Comparison of ENCODE assay signal across 24 cellular contexts in the genomic region with DNA sequence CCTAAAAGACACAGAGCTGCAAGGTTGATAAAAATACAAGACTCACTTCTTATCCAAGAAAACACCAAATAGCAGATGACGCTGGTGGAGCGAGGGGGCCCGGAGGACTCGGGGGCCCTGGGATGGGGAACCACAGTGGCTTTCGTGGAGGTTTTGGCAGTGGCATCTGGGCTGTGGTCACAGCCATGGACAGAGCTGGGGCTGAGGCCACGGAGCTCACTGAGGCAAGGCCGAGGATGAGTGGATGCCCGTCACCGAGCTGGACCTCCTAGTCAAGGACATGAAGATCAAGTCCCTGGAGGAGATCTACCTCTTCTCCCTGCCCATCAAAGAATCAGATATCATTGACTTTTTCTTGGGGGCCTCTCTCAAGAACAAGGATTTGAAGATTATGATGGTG.
"Had no signal": no experiment of that assay in that cellular context is flagged by ENCODE, and none has a peak within 500 bp of the region (broad histone marks: within the 10 kb centered on the region; RNA-seq: fewer than 3 reads in every experiment).

No MANE protein-coding gene starts in this region.

- H3K36me3 ChIP-seq: colonic mucosa, esophagus muscularis mucosa, esophagus squamous epithelium, gastrocnemius medialis, gastroesophageal sphincter, heart left ventricle, heart right ventricle had no signal

- ATAC-seq: effector memory CD8-positive, alpha-beta T cell; esophagus mucosa; foreskin keratinocyte; gastrocnemius medialis; gastroesophageal sphincter; heart left ventricle; heart right ventricle had no signal

- DNase-seq: colonic mucosa; cortex of kidney; dermis blood vessel endothelial cell; dorsolateral prefrontal cortex; effector CD4-positive, alpha-beta T cell; effector CD8-positive, alpha-beta T cell; effector memory CD4-positive, alpha-beta T cell; effector memory CD8-positive, alpha-beta T cell; endodermal cell; erythroblast; esophagus squamous epithelium; foreskin fibroblast; foreskin keratinocyte; foreskin melanocyte; gastrocnemius medialis; glutamatergic neuron; head of caudate nucleus; heart left ventricle; heart right ventricle had no signal

- H3K4me1 ChIP-seq: colonic mucosa, esophagus muscularis mucosa, esophagus squamous epithelium, gastrocnemius medialis, gastroesophageal sphincter, heart left ventricle, heart right ventricle had no signal

- H3K27ac ChIP-seq: colonic mucosa, coronary artery, dorsolateral prefrontal cortex, epithelial cell of prostate, esophagus muscularis mucosa, esophagus squamous epithelium, foreskin keratinocyte, gastrocnemius medialis, gastroesophageal sphincter, heart left ventricle, heart right ventricle had no signal

- H3K9me3 ChIP-seq: colonic mucosa, gastrocnemius medialis had no signal

- H3K4me3 ChIP-seq: colonic mucosa, coronary artery, dorsolateral prefrontal cortex, esophagus muscularis mucosa, esophagus squamous epithelium, gastrocnemius medialis, gastroesophageal sphincter, heart left ventricle, heart right ventricle had no signal

- H3K27me3 ChIP-seq: colonic mucosa, esophagus muscularis mucosa, esophagus squamous epithelium, gastrocnemius medialis, heart left ventricle had no signal
